ENCODE assay signal across 6 cellular contexts in the genomic region with DNA sequence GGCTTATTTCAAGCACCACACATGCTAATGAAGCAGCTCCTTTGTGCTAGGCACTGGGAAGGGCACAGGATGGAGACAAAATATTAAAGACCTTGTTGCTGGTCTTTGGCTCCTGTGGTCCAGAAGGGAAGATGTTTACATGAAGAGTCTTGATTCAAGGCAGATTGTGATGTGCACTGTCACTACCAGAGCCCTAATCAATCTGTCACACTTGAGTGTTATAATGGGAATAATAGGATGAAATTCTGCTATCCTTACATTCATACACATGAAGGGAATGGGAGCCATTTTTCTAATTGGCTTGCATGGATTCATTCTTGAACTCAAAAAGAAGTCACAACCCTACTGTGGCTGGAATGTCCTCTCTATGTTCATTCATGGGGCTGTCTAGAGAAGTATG.
"Had no signal": no experiment of that assay in that cellular context is flagged by ENCODE, and none has a peak within 500 bp of the region (broad histone marks: within the 10 kb centered on the region; RNA-seq: fewer than 3 reads in every experiment).

No MANE protein-coding gene starts in this region.

- H3K4me3 Mint-ChIP-seq: H9, IgD-negative memory B cell had no signal

- H3K27me3 Mint-ChIP-seq: IgD-negative memory B cell had no signal

- DNase-seq: GM23248, H9, HCEC 1CT had no signal

- H3K27ac ChIP-seq: GM23248, HL-60 had no signal

- H3K4me3 ChIP-seq: GM23248 had no signal

- H3K27ac Mint-ChIP-seq: H9, IgD-negative memory B cell had no signal

- ATAC-seq: HepG2 had no signal

- H3K4me1 Mint-ChIP-seq: IgD-negative memory B cell had no signal
